Comparison of ENCODE assay signal across 10 cellular contexts in genomic region chr5:173201636-173202265, GRCh38. TPM values are rescaled to one million over a fixed set of nuclear protein-coding genes. Genes with fewer than 3 reads are reported as not detected.
DNase-seq lines count a peak whose midpoint lies in the region; ATAC-seq and TF ChIP-seq lines count a peak whose summit lies in the region.
"Had no signal": no experiment of that assay in that cellular context is flagged by ENCODE, and none has a peak within 500 bp of the region (broad histone marks: within the 10 kb centered on the region; RNA-seq: fewer than 3 reads in every experiment).

No MANE protein-coding gene starts in this region.

- peak overlapping the region; percentile 45 for H3K4me2 ChIP-seq in osteoblast (ENCODE audit: insufficient read depth, low read length)

- DNase-seq in GM03348 (ENCODE audit: low spot score) (peak; percentile 86), Panc1 (ENCODE audit: low read depth, low spot score) (peak; percentile 53), epithelial cell of prostate (ENCODE audit: low read depth, low spot score) (peak; percentile 56), osteoblast (ENCODE audit: insufficient read length, low spot score, missing footprints) (peak; percentile 95), NCI-H1694 treated with DMSO at 0.1 percent for 48 hours (lab: John Stamatoyannopoulos, UW) (no peak), NCI-H1417 treated with DMSO at 0.1 percent for 48 hours (lab: John Stamatoyannopoulos, UW) (no peak), NCI-H2227 (lab: John Stamatoyannopoulos, UW; ENCODE audit: unreplicated experiment) (no peak)
- DNase-seq: nephron progenitor cell had no signal

- in situ Hi-C loops in Panc1 (cut with HindIII; ENCODE audit: low pct_unique_long_range_greater_than_20kb, low sequenced_read_pairs), result no loop called here

- TF ChIP-seq CTCF in Panc1 (IDR thresholded peaks at IDR 0.05) (no peak), osteoblast (IDR thresholded peaks at IDR 0.05; ENCODE audit: extremely low read depth, low read depth, low read length) (no peak)

- H3K9me3 ChIP-seq in Panc1 (ENCODE audit: control insufficient read depth, insufficient read depth, low read depth, low read length) (peaks cover 5% of the 10 kb centered on the region; the same call in 1 of the 2 replicates), osteoblast (ENCODE audit: low read depth, low read length) (peaks cover 5% of the 10 kb centered on the region)

- POLR2A ChIA-PET in Panc1 (lab: Charles Lee), result no interaction called here

- no peak overlapping the region for H2AFZ ChIP-seq in osteoblast (ENCODE audit: low read length)

- no peak overlapping the region for H3K4me3 ChIP-seq in Panc1 (ENCODE audit: low read depth in 2 of 2, low read length in 2 of 2)
- no peak overlapping the region for H3K4me3 ChIP-seq in osteoblast (ENCODE audit: insufficient read depth, low read length)

- H3K27ac ChIP-seq in Panc1 (ENCODE audit: low read length) (no peak overlapping the region), epithelial cell of prostate (no peak overlapping the region), osteoblast (ENCODE audit: low read depth, low read length) (no peak overlapping the region)

- H3K79me2 ChIP-seq in osteoblast (ENCODE audit: insufficient read depth, low read length), result no peaks in the 10 kb centered on the region

- H3K4me1 ChIP-seq in Panc1 (ENCODE audit: control insufficient read depth, insufficient read depth, low read length), result peaks cover 9% of the 10 kb centered on the region
- H3K4me1 ChIP-seq in osteoblast (ENCODE audit: insufficient read depth, low read length), result peaks cover 8% of the 10 kb centered on the region

- ATAC-seq in Panc1 (peak; percentile 87), HG03378 (IDR thresholded peaks at IDR 0.05; ENCODE audit: unreplicated experiment) (no peak)

- CTCF ChIA-PET in Panc1 (lab: Charles Lee), result interaction anchor here (0.8 kb wide), 1 partner anchor 35 kb away, joined by 6 read pairs; no protein-coding TSS in a partner anchor

- BruUV-seq in Panc1 (replicated peaks; lab: Mats Ljungman, UMichigan), result no TSS peak

- H3K36me3 ChIP-seq in Panc1 (ENCODE audit: control insufficient read depth, insufficient read depth, low read length) (no peaks in the 10 kb centered on the region), osteoblast (ENCODE audit: insufficient read depth, low read length) (no peaks in the 10 kb centered on the region)

- no peaks in the 10 kb centered on the region for H4K20me1 ChIP-seq in osteoblast (ENCODE audit: insufficient read depth, low read length)

- intact Hi-C loops in Panc1 (cut with micrococcal nuclease; ENCODE audit: unreplicated experiment), result loop anchor here (10.0 kb wide), 1 partner anchor 227 kb away; no protein-coding TSS in a partner anchor

- H3K27me3 ChIP-seq in Panc1 (ENCODE audit: control insufficient read depth, insufficient read depth, low read length) (no peaks in the 10 kb centered on the region), osteoblast (ENCODE audit: insufficient read depth, low read length) (peaks cover 28% of the 10 kb centered on the region)

RNA-seq across cellular contexts. Expression of gene NKX2-5, which starts 33.3 kb away (rescaled TPM):
- total RNA-seq in Panc1 (2021; ENCODE audit: unreplicated experiment) (not detected), osteoblast (under 0.01 TPM in 1 of 2 replicates, not detected in the other)
- polyA plus RNA-seq in Panc1 (2012; ENCODE audit: insufficient read length), result not detected
- total RNA-seq: T-helper 2 cell treated with Interferon-gamma antibody and Interleukin-4, amounts not matched to agents 100 ng/mL and 5 ng/mL, for 36 hours had no signal

RNA-seq across cellular contexts. Expression of gene BNIP1, which starts 57.4 kb away (rescaled TPM):
- total RNA-seq in Panc1 (2021; ENCODE audit: unreplicated experiment) (12.3 TPM), osteoblast (14.4 and 14.5 TPM in 2 replicates)
- 8.6 TPM for polyA plus RNA-seq in Panc1 (2012; ENCODE audit: insufficient read length)

Comparison
In these comparisons a context has a peak if more than half of its experiments do, and no peak if none do; other contexts are left out.
1. DNase-seq: peak in GM03348 (single experiment), Panc1 (single experiment), epithelial cell of prostate (single experiment) and osteoblast (single experiment); none in NCI-H1694 treated with DMSO at 0.1 percent for 48 hours (single experiment), NCI-H1417 treated with DMSO at 0.1 percent for 48 hours (single experiment) and NCI-H2227 (single experiment).